In the genomic region with DNA sequence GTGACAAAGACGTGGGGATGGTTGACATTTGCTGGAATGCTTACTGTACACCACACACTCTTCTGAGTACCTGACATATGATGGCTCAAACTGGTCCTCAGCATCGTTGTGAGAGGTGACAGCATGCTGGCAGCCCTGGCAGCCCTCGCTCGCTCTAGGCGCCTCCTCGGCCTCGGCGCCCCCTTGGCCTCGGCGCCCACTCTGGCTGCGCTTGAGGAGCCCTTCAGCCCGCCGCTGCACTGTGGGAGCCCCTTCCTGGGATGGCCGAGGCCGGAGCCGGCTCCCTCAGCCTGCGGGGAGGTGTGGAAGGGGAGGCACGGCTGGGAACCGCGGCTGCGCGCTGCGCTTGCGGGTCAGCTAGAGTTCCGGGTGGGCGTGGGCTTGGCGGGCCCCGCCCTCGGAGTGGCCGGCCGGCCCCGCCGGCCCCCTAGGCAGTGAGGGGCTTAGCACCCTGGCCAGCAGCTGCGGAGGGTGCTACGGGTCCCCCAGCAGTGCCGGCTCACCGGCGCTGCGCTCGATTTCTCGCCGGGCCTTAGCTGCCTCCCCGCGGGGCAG, we compare ENCODE assay signal across 3 cellular contexts. TPM values are rescaled to one million over a fixed set of nuclear protein-coding genes. Genes with fewer than 3 reads are reported as not detected.
"Had no signal": no experiment of that assay in that cellular context is flagged by ENCODE, and none has a peak within 500 bp of the region (broad histone marks: within the 10 kb centered on the region; RNA-seq: fewer than 3 reads in every experiment).

No MANE protein-coding gene starts in this region.

RNA-seq across cellular contexts. Expression of a gene that starts 42.2 kb away (rescaled TPM):
- total RNA-seq: HepG2, HFFc6 had no signal
- polyA plus RNA-seq: HepG2, IgD-negative memory B cell had no signal
